Comparison of ENCODE assay signal across 32 cellular contexts in genomic region chr22:43554259-43554636, GRCh38.
"Had no signal": no experiment of that assay in that cellular context is flagged by ENCODE, and none has a peak within 500 bp of the region (broad histone marks: within the 10 kb centered on the region; RNA-seq: fewer than 3 reads in every experiment).

No MANE protein-coding gene starts in this region.

- H3K27me3 ChIP-seq: Peyer's patch had no signal

- H3K4me1 ChIP-seq: Peyer's patch, SJSA1 had no signal

- H3K4me3 Mint-ChIP-seq: activated B cell treated with CpG ODN at 0.5 μM for 24 hours; activated CD4-positive, alpha-beta memory T cell treated with anti-CD3 and anti-CD28 coated beads, Interleukin-2, amount 10 ng/mL, durations not matched to agents 7 days and 5 days; activated CD8-positive, alpha-beta memory T cell treated with anti-CD3 and anti-CD28 coated beads, Interleukin-2, amount 10 ng/mL, durations not matched to agents 7 days and 5 days; activated naive CD4-positive, alpha-beta T cell treated with anti-CD3 and anti-CD28 coated beads, Interleukin-2, amount 10 ng/mL, durations not matched to agents 7 days and 5 days; activated naive CD8-positive, alpha-beta T cell; activated naive CD8-positive, alpha-beta T cell treated with anti-CD3 and anti-CD28 coated beads, Interleukin-2, amount 50 U/mL, for 24 hours; brain; T-cell; T-helper 17 cell had no signal

- H3K9me3 Mint-ChIP-seq: activated CD4-positive, alpha-beta memory T cell treated with anti-CD3 and anti-CD28 coated beads, Interleukin-2, amount 10 ng/mL, durations not matched to agents 7 days and 5 days; activated naive CD4-positive, alpha-beta T cell treated with anti-CD3 and anti-CD28 coated beads, Interleukin-2, amount 10 ng/mL, durations not matched to agents 7 days and 5 days; activated naive CD8-positive, alpha-beta T cell treated with anti-CD3 and anti-CD28 coated beads, Interleukin-2, amount 50 U/mL, for 24 hours had no signal

- ATAC-seq: activated CD8-positive, alpha-beta memory T cell treated with anti-CD3 and anti-CD28 coated beads, Interleukin-2, amount 10 ng/mL, durations not matched to agents 7 days and 5 days; activated naive CD8-positive, alpha-beta T cell treated with anti-CD3 and anti-CD28 coated beads, Interleukin-2, amount 50 U/mL, for 24 hours; PC-3; T-cell; T-helper 17 cell had no signal

- H3K4me3 ChIP-seq: Peyer's patch, SJSA1 had no signal

- DNase-seq: activated B cell treated with CpG ODN at 0.5 μM for 24 hours; activated CD4-positive, alpha-beta memory T cell treated with anti-CD3 and anti-CD28 coated beads, Interleukin-2, amount 10 ng/mL, durations not matched to agents 7 days and 5 days; activated CD4-positive, alpha-beta T cell treated with anti-CD3 and anti-CD28 coated beads for 4 hours; activated CD4-positive, CD25-positive, alpha-beta regulatory T cell treated with anti-CD3 and anti-CD28 coated beads, Interleukin-2, amount 50 U/mL, for 72 hours; activated effector memory CD4-positive, alpha-beta T cell treated with Interleukin-2 at 50 U/mL for 16 hours; activated naive CD4-positive, alpha-beta T cell treated with anti-CD3 and anti-CD28 coated beads, Interleukin-2, amount 10 ng/mL, durations not matched to agents 7 days and 5 days; activated naive CD8-positive, alpha-beta T cell treated with anti-CD3 and anti-CD28 coated beads, Interleukin-2, amount 50 U/mL, for 24 hours; activated T-cell treated with anti-CD3 and anti-CD28 coated beads, Interleukin-2, amount 50 U/mL, for 48 hours; anterior cingulate cortex; Karpas-422; KBM-7; NCI-H1105; NCI-H1417 treated with DMSO at 0.1 percent for 48 hours; NCI-H187 treated with DMSO at 0.1 percent for 48 hours; NCI-H2081 treated with DMSO at 0.1 percent for 48 hours; NCI-H226; NCI-H446 treated with DMSO at 0.1 percent for 48 hours; NCI-H524; NCI-H69; NCI-H82; PC-3; RPMI8226; SHP77 treated with DMSO at 0.1 percent for 48 hours; SK-N-SH; T-cell; T-helper 17 cell had no signal

- H3K9me3 ChIP-seq: Peyer's patch, SJSA1, SK-N-SH had no signal

- H3K27ac ChIP-seq: Peyer's patch, SJSA1, VCaP had no signal

- H3K36me3 Mint-ChIP-seq: activated CD8-positive, alpha-beta memory T cell treated with anti-CD3 and anti-CD28 coated beads, Interleukin-2, amount 10 ng/mL, durations not matched to agents 7 days and 5 days; activated naive CD4-positive, alpha-beta T cell treated with anti-CD3 and anti-CD28 coated beads, Interleukin-2, amount 10 ng/mL, durations not matched to agents 7 days and 5 days; activated naive CD8-positive, alpha-beta T cell; T-cell had no signal

- H3K4me2 ChIP-seq: SK-N-SH had no signal

- H3K9ac ChIP-seq: SK-N-SH had no signal

- H3K36me3 ChIP-seq: Peyer's patch, SJSA1 had no signal

- H3K4me1 Mint-ChIP-seq: activated B cell treated with CpG ODN at 0.5 μM for 24 hours; activated CD4-positive, alpha-beta memory T cell treated with anti-CD3 and anti-CD28 coated beads, Interleukin-2, amount 10 ng/mL, durations not matched to agents 7 days and 5 days; activated CD8-positive, alpha-beta memory T cell treated with anti-CD3 and anti-CD28 coated beads, Interleukin-2, amount 10 ng/mL, durations not matched to agents 7 days and 5 days; activated naive CD4-positive, alpha-beta T cell treated with anti-CD3 and anti-CD28 coated beads, Interleukin-2, amount 10 ng/mL, durations not matched to agents 7 days and 5 days; activated naive CD8-positive, alpha-beta T cell treated with anti-CD3 and anti-CD28 coated beads, Interleukin-2, amount 50 U/mL, for 24 hours; T-cell; T-helper 17 cell had no signal

- H3K27ac Mint-ChIP-seq: activated B cell treated with CpG ODN at 0.5 μM for 24 hours; activated CD4-positive, alpha-beta memory T cell treated with anti-CD3 and anti-CD28 coated beads, Interleukin-2, amount 10 ng/mL, durations not matched to agents 7 days and 5 days; activated CD8-positive, alpha-beta memory T cell treated with anti-CD3 and anti-CD28 coated beads, Interleukin-2, amount 10 ng/mL, durations not matched to agents 7 days and 5 days; activated naive CD4-positive, alpha-beta T cell treated with anti-CD3 and anti-CD28 coated beads, Interleukin-2, amount 10 ng/mL, durations not matched to agents 7 days and 5 days; activated naive CD8-positive, alpha-beta T cell; activated naive CD8-positive, alpha-beta T cell treated with anti-CD3 and anti-CD28 coated beads, Interleukin-2, amount 50 U/mL, for 24 hours; T-cell; T-helper 17 cell had no signal

- H3K27me3 Mint-ChIP-seq: activated CD4-positive, alpha-beta memory T cell treated with anti-CD3 and anti-CD28 coated beads, Interleukin-2, amount 10 ng/mL, durations not matched to agents 7 days and 5 days had no signal
